8 cellular contexts compared by ENCODE assay signal in genomic region chr10:71212249-71213126, GRCh38. TPM values are rescaled to one million over a fixed set of nuclear protein-coding genes. Genes with fewer than 3 reads are reported as not detected.
DNase-seq lines count a peak whose midpoint lies in the region; ATAC-seq and TF ChIP-seq lines count a peak whose summit lies in the region.

UNC5B (plus strand) TSS chr10:71212570; CDS start chr10:71212986, 416 bp downstream.

- H3K27ac ChIP-seq in SJCRH30 (no peak within 1 kb of the TSS), cardiac muscle cell (peak within 1 kb of the TSS; percentile 93), ovary (peak within 1 kb of the TSS; percentile 26 to 39), tibial artery (peak within 1 kb of the TSS; percentile 69 to 89)

- TF ChIP-seq POLR2A in ovary (IDR thresholded peaks at IDR 0.05), result peak; percentile 70

- no peaks in the 10 kb centered on the region for H3K9me3 ChIP-seq in SJCRH30 (replicated peaks)
- H3K9me3 ChIP-seq in adipocyte (ENCODE audit: control insufficient read depth, low read length), result no peaks in the 10 kb centered on the region
- no peaks in the 10 kb centered on the region for H3K9me3 ChIP-seq in cardiac muscle cell (ENCODE audit: low read depth)
- no peaks in the 10 kb centered on the region for H3K9me3 ChIP-seq in ovary
- no peaks in the 10 kb centered on the region for H3K9me3 ChIP-seq in tibial artery

- H3K4me3 ChIP-seq in LNCaP clone FGC (ENCODE audit: low read depth, low read length) (peak within 1 kb of the TSS; percentile 52), SJCRH30 (peak within 1 kb of the TSS; percentile 60), adipocyte (ENCODE audit: low read length) (peak within 1 kb of the TSS; percentile 90), cardiac muscle cell (peak within 1 kb of the TSS; percentile 96), ovary (peak within 1 kb of the TSS; percentile 49), tibial artery (peak within 1 kb of the TSS; percentile 70 to 88)

- DNase-seq in DMS114 treated with DMSO at 0.1 percent for 48 hours (lab: John Stamatoyannopoulos, UW; ENCODE audit: unreplicated experiment), result peak; percentile 73
- peak; percentile 33 for DNase-seq in LNCaP clone FGC (ENCODE audit: low read depth)
- DNase-seq in SJCRH30, result peak; percentile 84 to 87
- peak; percentile 96 for DNase-seq in adipocyte (ENCODE audit: low read depth)
- DNase-seq in cardiac muscle cell (ENCODE audit: low read depth in 1 of 2, low spot score in 1 of 2), result peak; percentile 95 to 97
- peak; percentile 85 to 93 (median 92) for DNase-seq in ovary
- DNase-seq in tibial artery, result peak; percentile 88 to 94

- TF ChIP-seq CTCF in LNCaP clone FGC (IDR thresholded peaks at IDR 0.05; ENCODE audit: control insufficient read depth, extremely low read depth, insufficient read depth) (peak; percentile 53), cardiac muscle cell (IDR thresholded peaks at IDR 0.05; ENCODE audit: low read depth, low read length) (peak; percentile 17), ovary (IDR thresholded peaks at IDR 0.05) (peak in 2 of 3 donors; percentile 62 to 72), tibial artery (IDR thresholded peaks at IDR 0.05) (peak; percentile 12 to 54)

- H3K36me3 ChIP-seq in SJCRH30, result no peaks in the 10 kb centered on the region
- no peaks in the 10 kb centered on the region for H3K36me3 ChIP-seq in adipocyte (ENCODE audit: control insufficient read depth, insufficient read depth, low read length, severe bottlenecking)
- H3K36me3 ChIP-seq in cardiac muscle cell, result no peaks in the 10 kb centered on the region
- H3K36me3 ChIP-seq in ovary, result no peaks in the 10 kb centered on the region
- no peaks in the 10 kb centered on the region for H3K36me3 ChIP-seq in tibial artery

- H3K4me1 ChIP-seq in SJCRH30 (no peaks in the 10 kb centered on the region), adipocyte (ENCODE audit: control insufficient read depth, insufficient read depth, low read length) (peaks cover 25% of the 10 kb centered on the region), cardiac muscle cell (ENCODE audit: low read depth) (peaks cover 34% of the 10 kb centered on the region), ovary (ENCODE audit: insufficient read depth) (peaks cover 9% of the 10 kb centered on the region), tibial artery (peaks cover 0 to 48% (median 27%) of the 10 kb centered on the region in 4 donors)

- TF ChIP-seq EP300 in ovary (IDR thresholded peaks at IDR 0.05), result no peak

- no peak for ATAC-seq in GM19023 (IDR thresholded peaks at IDR 0.05; ENCODE audit: unreplicated experiment)

- WGBS in ovary, 3 donors, result 0 to 1% (median 0%) methylated on average over 74 to 110 of the region's 110 CpGs

- intact Hi-C loops in ovary (cut with DNase I) (loop anchor here (5.0 to 10.0 kb wide), 4 partner anchors 52 to 1615 kb away; no protein-coding TSS in a partner anchor), tibial artery (cut with DNase I; ENCODE audit: low total_unique reads) (no loop called here)

- peaks cover 3% of the 10 kb centered on the region; the same call in 1 of the 2 replicates for H3K27me3 ChIP-seq in SJCRH30
- H3K27me3 ChIP-seq in adipocyte (replicated peaks; ENCODE audit: control insufficient read depth, insufficient read depth, low read length), result peaks cover 25% of the 10 kb centered on the region
- no peaks in the 10 kb centered on the region for H3K27me3 ChIP-seq in cardiac muscle cell
- no peaks in the 10 kb centered on the region for H3K27me3 ChIP-seq in ovary
- peaks cover 0 to 20% of the 10 kb centered on the region in 2 donors for H3K27me3 ChIP-seq in tibial artery

- peak within 1 kb of the TSS; percentile 89 for H3K9ac ChIP-seq in adipocyte (ENCODE audit: low read length)

RNA-seq across cellular contexts. Expression of gene UNC5B, which starts in this region (rescaled TPM):
- 3.4 and 3.6 TPM in 2 replicates for total RNA-seq in SJCRH30 (2014; rRNA removed; shearing (Covaris generic))
- total RNA-seq in cardiac muscle cell, result 112 and 172 TPM in 2 replicates
- polyA plus RNA-seq in cardiac muscle cell, result 73.3 and 98.3 TPM in 2 replicates
- 10 to 100 TPM in 1 of 7 donors, 1 to 10 TPM in 6; 3.7 to 48.0 (median 6.8) TPM for total RNA-seq in ovary
- polyA plus RNA-seq in ovary, result 1 to 10 TPM; 2.7 to 4.2 TPM

Comparison
In these comparisons a context has a peak if more than half of its experiments do, and no peak if none do; other contexts are left out.
1. RNA of gene UNC5B (polyA plus RNA-seq): 73.3 to 98.3 TPM in cardiac muscle cell; 2.7 to 4.2 TPM in ovary; every median in the first group is over 10 times any median in the second.
2. DNase-seq: peak in every context shown above with its lines; median percentile 96 in adipocyte; 96 in cardiac muscle cell; 92 in ovary; 91 in tibial artery; 86 in SJCRH30; 73 in DMS114 treated with DMSO at 0.1 percent for 48 hours; 33 in LNCaP clone FGC.
3. CTCF ChIP-seq: peak in every context shown above with its lines; median percentile 67 in ovary; 53 in LNCaP clone FGC; 33 in tibial artery; 17 in cardiac muscle cell.
4. Peak in every context shown above with its lines, with median percentiles within 50 percentile points of each other: H3K4me3 ChIP-seq.